Comparison of ENCODE assay signal across 8 cellular contexts in the genomic region with DNA sequence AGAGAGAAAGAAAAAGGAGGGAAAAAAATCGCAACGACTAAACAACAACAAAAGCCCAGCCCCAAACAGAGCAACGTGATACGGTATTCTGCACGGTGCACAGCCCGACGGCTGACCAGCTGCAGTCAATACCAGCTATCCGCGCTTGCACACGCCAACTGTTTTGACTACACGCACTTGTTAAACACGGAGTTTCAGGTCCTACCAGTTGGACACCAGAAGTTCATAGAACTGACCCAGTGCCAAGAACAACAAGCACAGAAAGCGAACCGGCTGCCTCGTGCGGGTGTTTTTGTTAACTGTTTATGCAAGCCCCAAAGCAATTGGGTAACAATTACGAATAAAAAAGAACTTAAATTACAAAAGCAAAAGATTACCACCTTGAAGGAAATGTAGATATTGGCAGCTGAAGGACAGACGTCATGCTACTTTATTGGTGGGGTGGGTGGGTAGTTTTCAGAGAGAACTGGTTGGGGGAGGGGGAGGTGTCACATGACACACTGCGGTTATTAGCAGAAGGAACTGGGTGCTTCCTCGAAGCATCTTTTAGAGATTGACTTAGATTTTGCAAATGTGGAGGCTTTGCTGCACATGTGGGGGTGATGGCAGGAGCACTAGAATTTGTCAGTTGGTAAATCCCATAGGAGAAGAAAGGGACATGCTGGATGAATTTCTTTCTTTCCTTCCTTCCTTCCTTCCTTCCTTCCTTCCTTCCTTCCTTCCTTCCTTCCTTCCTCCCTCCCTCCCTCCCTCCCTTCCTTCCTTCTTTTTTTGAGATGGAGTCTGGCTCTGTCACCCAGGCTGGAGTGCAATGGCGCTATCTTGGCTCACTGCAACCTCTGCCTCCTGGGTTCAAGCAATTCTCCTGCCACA.
DNase-seq lines count a peak whose midpoint lies in the region; ATAC-seq and TF ChIP-seq lines count a peak whose summit lies in the region.

No MANE protein-coding gene starts in this region.

- H2AFZ ChIP-seq in SU-DHL-6 (ENCODE audit: low read depth, low read length, severe bottlenecking) (peak overlapping the region; percentile 39), hepatocyte (peak overlapping the region; percentile 4)

- H3K4me3 ChIP-seq in SU-DHL-6 (ENCODE audit: insufficient read depth, low read length, poor library complexity, severe bottlenecking), result peak overlapping the region; percentile 2
- peak overlapping the region; percentile 3 for H3K4me3 ChIP-seq in hepatocyte
- peak overlapping the region; percentile 46 for H3K4me3 ChIP-seq in skeletal muscle cell (ENCODE audit: low read depth, low read length)

- H4K20me1 ChIP-seq in SU-DHL-6 (ENCODE audit: low read depth, low read length), result no peaks in the 10 kb centered on the region
- H4K20me1 ChIP-seq in hepatocyte (ENCODE audit: insufficient read depth, poor library complexity, severe bottlenecking), result no peaks in the 10 kb centered on the region

- DNase-seq in NCI-H1417 (lab: John Stamatoyannopoulos, UW) (peak; percentile 44 to 78 (median 51)), NCI-H1417 treated with DMSO at 0.1 percent for 48 hours (lab: John Stamatoyannopoulos, UW) (no peak), amniotic epithelial cell (ENCODE audit: low read depth) (peak; percentile 58), hepatocyte (ENCODE audit: low spot score) (peak; percentile 75), skeletal muscle cell (ENCODE audit: low read depth) (peak; percentile 72), kidney glomerular epithelial cell (lab: John Stamatoyannopoulos, UW) (no peak)

- ATAC-seq in HG03432 (IDR thresholded peaks at IDR 0.05; ENCODE audit: unreplicated experiment), result peak; percentile 50

- H3K9ac ChIP-seq in SU-DHL-6 (ENCODE audit: low read length), result no peak overlapping the region

- no peak for TF ChIP-seq CTCF in SU-DHL-6 (IDR thresholded peaks at IDR 0.05; ENCODE audit: insufficient read depth, low read length, poor library complexity, severe bottlenecking)
- no peak for TF ChIP-seq CTCF in hepatocyte (IDR thresholded peaks at IDR 0.05; ENCODE audit: poor library complexity)

- peaks cover 10% of the 10 kb centered on the region for H3K4me1 ChIP-seq in hepatocyte (ENCODE audit: insufficient read depth)

- no peaks in the 10 kb centered on the region for H3K27me3 ChIP-seq in SU-DHL-6 (ENCODE audit: low read length)
- H3K27me3 ChIP-seq in hepatocyte, result no peaks in the 10 kb centered on the region

- H3K36me3 ChIP-seq in SU-DHL-6 (ENCODE audit: low read length) (no peaks in the 10 kb centered on the region), hepatocyte (replicated peaks; ENCODE audit: insufficient read depth, low read depth) (no peaks in the 10 kb centered on the region)

- H3K9me2 ChIP-seq in SU-DHL-6 (replicated peaks; ENCODE audit: insufficient read depth, low read length), result no peaks in the 10 kb centered on the region
- H3K9me2 ChIP-seq in hepatocyte (replicated peaks; ENCODE audit: insufficient read depth), result no peaks in the 10 kb centered on the region

- no peaks in the 10 kb centered on the region for H3K9me3 ChIP-seq in SU-DHL-6 (ENCODE audit: insufficient read depth, low read length)
- no peaks in the 10 kb centered on the region for H3K9me3 ChIP-seq in hepatocyte (ENCODE audit: low read depth)

- H3K4me2 ChIP-seq in SU-DHL-6 (ENCODE audit: low read depth, low read length, poor library complexity, severe bottlenecking) (peak overlapping the region; percentile 50), hepatocyte (peak overlapping the region; percentile 78)

- 17% methylated on average over 20 of the region's 21 CpGs for WGBS in hepatocyte (ENCODE audit: low lambda C conversion rate, missing lambda C conversion rate)

- no peak overlapping the region for H3K27ac ChIP-seq in SU-DHL-6 (ENCODE audit: low read depth, low read length)
- H3K27ac ChIP-seq in hepatocyte, result peak overlapping the region; percentile 82

- H3F3A ChIP-seq in SU-DHL-6 (ENCODE audit: insufficient read depth), result no peaks in the 10 kb centered on the region

- no peaks in the 10 kb centered on the region for H3K79me2 ChIP-seq in SU-DHL-6 (ENCODE audit: insufficient read depth, low read length)
- H3K79me2 ChIP-seq in hepatocyte, result no peaks in the 10 kb centered on the region

Comparison
In these comparisons a context has a peak if more than half of its experiments do, and no peak if none do; other contexts are left out.
1. DNase-seq: peak in NCI-H1417 (3 of 3), amniotic epithelial cell (single experiment), hepatocyte (single experiment) and skeletal muscle cell (single experiment); none in NCI-H1417 treated with DMSO at 0.1 percent for 48 hours (single experiment) and kidney glomerular epithelial cell (single experiment).
2. Peak in every context shown above with its lines, with median percentiles within 50 percentile points of each other: H3K4me3 ChIP-seq.